In genomic region chr1:161201828-161202712, GRCh38 we compare ENCODE assay signal across 1 cellular context.
TF ChIP-seq lines count a peak whose summit lies in the region.

Gene NDUFS2 (plus strand): TSS chr1:161202367. CDS start chr1:161202386, 19 bp downstream.

TF ChIP-seq in K562, 482 proteins besides CTCF, POLR2A, EP300 and RAD21 (continued from another document):
- TF ChIP-seq ZMIZ1 (IDR thresholded peaks at IDR 0.05; ENCODE audit: low read depth in 2 of 2, low read length in 2 of 2), result no peak; a peak in 1 of 4 replicates
- TF ChIP-seq GATAD2B (IDR thresholded peaks at IDR 0.05; ENCODE audit: borderline replicate concordance), result peak; percentile 58; the same call in 1 of the 2 replicates
- peak; percentile 75; the same call in 1 of the 2 replicates for TF ChIP-seq KAT8 (IDR thresholded peaks at IDR 0.05; ENCODE audit: low read depth)
- TF ChIP-seq ZBTB12 (CRISPR knock-in tag; IDR thresholded peaks at IDR 0.05), result peak; percentile 20
- no peak for TF ChIP-seq GTF2B (IDR thresholded peaks at IDR 0.05; ENCODE audit: extremely low read depth, insufficient read length)
- no peak for TF ChIP-seq RBM39 (optimal IDR thresholded peaks at IDR 0.05; ENCODE audit: low read depth, low read length)
- peak; percentile 42; the same call in 1 of the 2 replicates for TF ChIP-seq NBN (IDR thresholded peaks at IDR 0.05; ENCODE audit: low read depth)
- TF ChIP-seq SRSF3 (IDR thresholded peaks at IDR 0.05; ENCODE audit: insufficient read depth, low read length), result no peak
- no peak for TF ChIP-seq MYNN (IDR thresholded peaks at IDR 0.05)
- TF ChIP-seq MYNN (CRISPR knock-in tag; IDR thresholded peaks at IDR 0.05), result no peak
- TF ChIP-seq ZNF699 (CRISPR knock-in tag; IDR thresholded peaks at IDR 0.05; ENCODE audit: insufficient replicate concordance), result no peak
- TF ChIP-seq RERE (CRISPR knock-in tag; IDR thresholded peaks at IDR 0.05; ENCODE audit: borderline replicate concordance), result no peak
- 0 out of 2 replicates have a peak, but pooled peaks have one; percentile 12 for TF ChIP-seq LARP7 (IDR thresholded peaks at IDR 0.05)
- TF ChIP-seq SNIP1 (IDR thresholded peaks at IDR 0.05; ENCODE audit: low read depth), result no peak
- peak; percentile 58; the same call in 1 of the 2 replicates for TF ChIP-seq ZNF41 (CRISPR knock-in tag; conservative IDR thresholded peaks at IDR 0.05)
- 0 out of 2 replicates have a peak, but pooled peaks have one; percentile 8 for TF ChIP-seq ERF (CRISPR knock-in tag; IDR thresholded peaks at IDR 0.05)
- TF ChIP-seq ZHX1 (conservative IDR thresholded peaks at IDR 0.05; ENCODE audit: low read length), result no peak
- no peak for TF ChIP-seq IRF1 (CRISPR knock-in tag; IDR thresholded peaks at IDR 0.05; ENCODE audit: borderline replicate concordance)
- peak; percentile 39; the same call in 1 of the 2 replicates for TF ChIP-seq ZNF12 (CRISPR knock-in tag; IDR thresholded peaks at IDR 0.05)
- peak in 1 of 2 experiments; percentile 67; a peak in 1 of 4 replicates for TF ChIP-seq SRF (CRISPR knock-in tag; IDR thresholded peaks at IDR 0.05)
- no peak for TF ChIP-seq PHB (CRISPR knock-in tag; IDR thresholded peaks at IDR 0.05)
- no peak for TF ChIP-seq ARHGAP35 (IDR thresholded peaks at IDR 0.05; ENCODE audit: partially characterized antibody)
- TF ChIP-seq ESRRA (IDR thresholded peaks at IDR 0.05; ENCODE audit: borderline replicate concordance, low read depth), result peak; percentile 91
- TF ChIP-seq E2F5 (CRISPR knock-in tag; IDR thresholded peaks at IDR 0.05), result no peak
- no peak for TF ChIP-seq CBX2 (IDR thresholded peaks at IDR 0.05; ENCODE audit: insufficient read depth, low read length, poor library complexity, severe bottlenecking)
- peak; percentile 81; the same call in 1 of the 2 replicates for TF ChIP-seq NR4A1 (CRISPR knock-in tag; IDR thresholded peaks at IDR 0.05)
- TF ChIP-seq NR4A1 (tag; IDR thresholded peaks at IDR 0.05), result 0 out of 2 replicates have a peak, but pooled peaks have one; percentile 45
- no peak for TF ChIP-seq ID3 (CRISPR knock-in tag; IDR thresholded peaks at IDR 0.05)
- no peak for TF ChIP-seq ID3 (tag; IDR thresholded peaks at IDR 0.05)
- TF ChIP-seq COPS2 (conservative IDR thresholded peaks at IDR 0.05), result no peak
- TF ChIP-seq POLR2G (IDR thresholded peaks at IDR 0.05; ENCODE audit: low read depth, low read length), result peak; percentile 94
- TF ChIP-seq ZNF79 (CRISPR knock-in tag; IDR thresholded peaks at IDR 0.05; ENCODE audit: low read depth), result no peak
- no peak for TF ChIP-seq KLF13 (tag; IDR thresholded peaks at IDR 0.05; ENCODE audit: borderline replicate concordance, low read depth)
- 0 out of 2 replicates have a peak, but pooled peaks have one; percentile 9 for TF ChIP-seq FOXM1 (IDR thresholded peaks at IDR 0.05; ENCODE audit: low read depth)
- TF ChIP-seq FOXM1 (CRISPR knock-in tag; IDR thresholded peaks at IDR 0.05; ENCODE audit: low read depth), result no peak
- TF ChIP-seq TRIM28 (IDR thresholded peaks at IDR 0.05), result no peak
- TF ChIP-seq USF1 (CRISPR knock-in tag; IDR thresholded peaks at IDR 0.05), result no peak
